8 cellular contexts compared by ENCODE assay signal in genomic region chr22:27879923-27880322, GRCh38. TPM values are rescaled to one million over a fixed set of nuclear protein-coding genes. Genes with fewer than 3 reads are reported as not detected.
DNase-seq lines count a peak whose midpoint lies in the region; ATAC-seq and TF ChIP-seq lines count a peak whose summit lies in the region.

No MANE protein-coding gene starts in this region.

- H3K4me3 ChIP-seq in AG10803 (ENCODE audit: low read length): no peak overlapping the region
- H3K4me3 ChIP-seq in GM23338: no peak overlapping the region
- no peak overlapping the region for H3K4me3 ChIP-seq in SU-DHL-6 (ENCODE audit: insufficient read depth, low read length, poor library complexity, severe bottlenecking)

- H3K27me3 ChIP-seq in GM23338 (ENCODE audit: insufficient read depth) (no peaks in the 10 kb centered on the region), SU-DHL-6 (ENCODE audit: low read length) (no peaks in the 10 kb centered on the region), foreskin keratinocyte (no peaks in the 10 kb centered on the region)

- H3K4me2 ChIP-seq in GM23338 (no peak overlapping the region), SU-DHL-6 (ENCODE audit: low read depth, low read length, poor library complexity, severe bottlenecking) (no peak overlapping the region)

- H2AFZ ChIP-seq in GM23338 (no peak overlapping the region), SU-DHL-6 (ENCODE audit: low read depth, low read length, severe bottlenecking) (no peak overlapping the region)

- peak; percentile 81 for ATAC-seq in GM23338
- peak; percentile 78 for ATAC-seq in foreskin keratinocyte

- peaks cover 46% of the 10 kb centered on the region for H3K4me1 ChIP-seq in GM23338 (ENCODE audit: insufficient read depth)
- H3K4me1 ChIP-seq in foreskin keratinocyte: no peaks in the 10 kb centered on the region

- H3F3A ChIP-seq in GM23338 (replicated peaks; ENCODE audit: low read depth) (no peaks in the 10 kb centered on the region), SU-DHL-6 (ENCODE audit: insufficient read depth) (peaks cover 13% of the 10 kb centered on the region)

- no peak overlapping the region for H3K27ac ChIP-seq in GM23338 (ENCODE audit: low read depth)
- H3K27ac ChIP-seq in SU-DHL-6 (ENCODE audit: low read depth, low read length): no peak overlapping the region
- H3K27ac ChIP-seq in foreskin keratinocyte: no peak overlapping the region

- no peak overlapping the region for H3K4me3 Mint-ChIP-seq in GM23338

- no peaks in the 10 kb centered on the region for H3K9me3 ChIP-seq in SU-DHL-6 (ENCODE audit: insufficient read depth, low read length)

- H3K36me3 ChIP-seq in GM23338 (ENCODE audit: insufficient read depth): no peaks in the 10 kb centered on the region
- H3K36me3 ChIP-seq in SU-DHL-6 (ENCODE audit: low read length): peaks cover 2% of the 10 kb centered on the region; the same call in 1 of the 2 replicates

- H3K79me2 ChIP-seq in GM23338 (replicated peaks; ENCODE audit: insufficient read depth): peaks cover 45% of the 10 kb centered on the region
- peaks cover 46% of the 10 kb centered on the region; the same call in 1 of the 2 replicates for H3K79me2 ChIP-seq in SU-DHL-6 (ENCODE audit: insufficient read depth, low read length)

- peaks cover 5% of the 10 kb centered on the region for H3K27me3 Mint-ChIP-seq in GM23338 (ENCODE audit: insufficient read depth, low read depth, poor library complexity)

- H4K20me1 ChIP-seq in GM23338 (replicated peaks; ENCODE audit: insufficient read depth) (peaks cover 13% of the 10 kb centered on the region; the same call in 1 of the 2 replicates), SU-DHL-6 (ENCODE audit: low read depth, low read length) (peaks cover 20% of the 10 kb centered on the region)

- peak overlapping the region; percentile 48; the same call in 1 of the 2 replicates for H3K27ac Mint-ChIP-seq in GM23338

- TF ChIP-seq CTCF in AG10803 (conservative IDR thresholded peaks at IDR 0.05; ENCODE audit: low read length): peak; percentile 74
- peak; percentile 58 to 69 for TF ChIP-seq CTCF in GM23338 (conservative IDR thresholded peaks at IDR 0.05; ENCODE audit: low read depth in 2 of 2)
- TF ChIP-seq CTCF in SU-DHL-6 (IDR thresholded peaks at IDR 0.05; ENCODE audit: insufficient read depth, low read length, poor library complexity, severe bottlenecking): peak; percentile 21
- peak; percentile 62 for TF ChIP-seq CTCF in foreskin keratinocyte (conservative IDR thresholded peaks at IDR 0.05)

- H3K9me2 ChIP-seq in GM23338 (ENCODE audit: insufficient read depth) (no peaks in the 10 kb centered on the region), SU-DHL-6 (replicated peaks; ENCODE audit: insufficient read depth, low read length) (no peaks in the 10 kb centered on the region)

- H3K9me3 Mint-ChIP-seq in GM23338: no peaks in the 10 kb centered on the region

- DNase-seq in AG10803 (ENCODE audit: low read depth) (peak; percentile 54), GM23338 (ENCODE audit: low spot score) (peak; percentile 79), foreskin keratinocyte (peak in 1 of 2 donors; percentile 29), pons (ENCODE audit: low spot score) (peak; percentile 51), GM19238 (ENCODE audit: insufficient read length, low spot score) (no peak), NCI-H226 (no peak)
- no peak for DNase-seq in activated CD8-positive, alpha-beta memory T cell treated with anti-CD3 and anti-CD28 coated beads, Interleukin-2, amount 50 U/mL, for 4 hours

- H3K36me3 Mint-ChIP-seq in GM23338 (ENCODE audit: low read depth): no peaks in the 10 kb centered on the region

- H3K9ac ChIP-seq in SU-DHL-6 (ENCODE audit: low read length): no peak overlapping the region

- H3K4me1 Mint-ChIP-seq in GM23338: peaks cover 63% of the 10 kb centered on the region

TF ChIP-seq in GM23338, 12 proteins besides CTCF, POLR2A, EP300 and RAD21 (continues in another document):
- TF ChIP-seq ETS1 (IDR thresholded peaks at IDR 0.05): no peak
- no peak for TF ChIP-seq ZNF462 (CRISPR knock-in tag; IDR thresholded peaks at IDR 0.05)
- TF ChIP-seq POLR2AphosphoS5 (IDR thresholded peaks at IDR 0.05; ENCODE audit: low read depth): no peak
- TF ChIP-seq ZNF114 (CRISPR knock-in tag; IDR thresholded peaks at IDR 0.05): no peak
- TF ChIP-seq EZH2phosphoT487 (IDR thresholded peaks at IDR 0.05; ENCODE audit: unreplicated experiment): no peak
- no peak for TF ChIP-seq JUNB (IDR thresholded peaks at IDR 0.05; ENCODE audit: unreplicated experiment)
- no peak for TF ChIP-seq STAT1 (IDR thresholded peaks at IDR 0.05; ENCODE audit: unreplicated experiment)
- no peak for TF ChIP-seq ZNF331 (CRISPR knock-in tag; IDR thresholded peaks at IDR 0.05; ENCODE audit: low read depth)
- no peak for TF ChIP-seq EZH2 (IDR thresholded peaks at IDR 0.05; ENCODE audit: low read depth, unreplicated experiment)
- TF ChIP-seq CREB1 (CRISPR knock-in tag; IDR thresholded peaks at IDR 0.05; ENCODE audit: low read depth): no peak

RNA-seq across cellular contexts. Expression of gene PITPNB, which starts 39.1 kb away (rescaled TPM):
- 56.0 and 56.7 TPM in 2 replicates for total RNA-seq in GM23338 (2014; rRNA removed; shearing (Covaris generic))
- polyA plus RNA-seq in GM23338 (2016; fragmentation: Nextera tagmentation; extraction: Ambion mirVana): 39.2 and 50.9 TPM in 2 replicates
- 68.8 and 71.9 TPM in 2 replicates for total RNA-seq in foreskin keratinocyte
- polyA plus RNA-seq in foreskin keratinocyte: 41.0 and 47.3 TPM in 2 replicates

Comparison
In these comparisons a context has a peak if more than half of its experiments do, and no peak if none do; other contexts are left out.
1. DNase-seq: peak in AG10803 (single experiment), GM23338 (single experiment) and pons (single experiment); none in GM19238 (single experiment), NCI-H226 (single experiment) and activated CD8-positive, alpha-beta memory T cell treated with anti-CD3 and anti-CD28 coated beads, Interleukin-2, amount 50 U/mL, for 4 hours (single experiment).
2. CTCF ChIP-seq: peak in every context shown above with its lines; median percentile 74 in AG10803; 64 in GM23338; 62 in foreskin keratinocyte; 21 in SU-DHL-6.